In genomic region chr12:49198431-49199155, GRCh38 we compare ENCODE assay signal across 10 cellular contexts. TPM values are rescaled to one million over a fixed set of nuclear protein-coding genes. Genes with fewer than 3 reads are reported as not detected.
DNase-seq lines count a peak whose midpoint lies in the region; ATAC-seq and TF ChIP-seq lines count a peak whose summit lies in the region.
"Had no signal": no experiment of that assay in that cellular context is flagged by ENCODE, and none has a peak within 500 bp of the region (broad histone marks: within the 10 kb centered on the region; RNA-seq: fewer than 3 reads in every experiment).

No MANE protein-coding gene starts in this region.

- DNase-seq in COLO829 (ENCODE audit: low spot score) (peak; percentile 88), NCI-H2107 treated with DMSO at 0.1 percent for 48 hours (lab: John Stamatoyannopoulos, UW; ENCODE audit: unreplicated experiment) (peak; percentile 67), choroid plexus epithelial cell (ENCODE audit: low read depth) (peak; percentile 73), HEK293T (ENCODE audit: extremely low spot score) (no peak)
- no peak for DNase-seq in central memory CD4-positive, alpha-beta T cell
- no peak for DNase-seq in effector CD4-positive, alpha-beta T cell
- DNase-seq: activated effector memory CD4-positive, alpha-beta T cell treated with anti-CD3 and anti-CD28 coated beads, Interleukin-2, amount 50 U/mL, for 16 hours had no signal

- H3K4me3 ChIP-seq in choroid plexus epithelial cell (ENCODE audit: low read depth, low read length) (no peak overlapping the region), mesodermal cell (ENCODE audit: extremely low read depth, insufficient read depth, low read length, poor library complexity, severe bottlenecking) (no peak overlapping the region)
- H3K4me3 ChIP-seq: skin epidermis had no signal

- 65 to 86% methylated on average over 3 to 6 of the region's 11 CpGs for WGBS in mesodermal cell (ENCODE audit: insufficient coverage in 2 of 2), 2 experiments

- peaks cover 13% of the 10 kb centered on the region for H3K4me1 ChIP-seq in mesodermal cell (ENCODE audit: control insufficient read depth, insufficient read depth, low read length, poor library complexity, severe bottlenecking)

- no peaks in the 10 kb centered on the region for H3K36me3 ChIP-seq in mesodermal cell (ENCODE audit: control insufficient read depth, insufficient read depth, low read length)

- H3K9me3 ChIP-seq in mesodermal cell (ENCODE audit: control insufficient read depth, low read length): no peaks in the 10 kb centered on the region

- no peak for TF ChIP-seq CTCF in choroid plexus epithelial cell (conservative IDR thresholded peaks at IDR 0.05; ENCODE audit: low read depth, low read length)

- no peak for ATAC-seq in GM21381 (IDR thresholded peaks at IDR 0.05; ENCODE audit: unreplicated experiment)

- CTCF ChIA-PET in HEK293T (lab: Yijun Ruan, JAX): interaction anchor here (0.6 kb wide), 1 partner anchor 19 kb away, joined by 3 read pairs; no protein-coding TSS in a partner anchor

- POLR2A ChIA-PET in HEK293T (lab: Yijun Ruan, JAX): interaction anchor here (1.0 to 4.3 kb wide), 2 partner anchors 11 to 67 kb away, joined by 3 to 17 read pairs; partner anchors contain the start of gene TUBA1B

- H3K27ac ChIP-seq in mesodermal cell (ENCODE audit: low read depth, low read length, severe bottlenecking): peak overlapping the region; percentile 55

TF ChIP-seq in HEK293T, 16 proteins besides CTCF, POLR2A, EP300 and RAD21:
- TF ChIP-seq CTBP1 (IDR thresholded peaks at IDR 0.05; ENCODE audit: borderline replicate concordance): no peak
- TF ChIP-seq TARDBP (IDR thresholded peaks at IDR 0.05): no peak
- no peak for TF ChIP-seq HDGF (IDR thresholded peaks at IDR 0.05; ENCODE audit: borderline replicate concordance)
- TF ChIP-seq PKNOX1 (IDR thresholded peaks at IDR 0.05): no peak
- TF ChIP-seq FOXK2 (IDR thresholded peaks at IDR 0.05): no peak
- no peak for TF ChIP-seq BHLHE40 (IDR thresholded peaks at IDR 0.05; ENCODE audit: borderline replicate concordance)
- TF ChIP-seq ARNT (IDR thresholded peaks at IDR 0.05): no peak
- TF ChIP-seq L3MBTL2 (conservative IDR thresholded peaks at IDR 0.05): no peak
- TF ChIP-seq ZNF384 (IDR thresholded peaks at IDR 0.05): no peak
- no peak for TF ChIP-seq NFRKB (IDR thresholded peaks at IDR 0.05)
- no peak for TF ChIP-seq ELF4 (IDR thresholded peaks at IDR 0.05)
- no peak for TF ChIP-seq SUZ12 (IDR thresholded peaks at IDR 0.05)
- no peak for TF ChIP-seq SP1 (IDR thresholded peaks at IDR 0.05)
TF ChIP-seq in HEK293T: peak in this region for 0.

RNA-seq across cellular contexts. Expression of gene TUBA1A, which starts 9.7 kb away (rescaled TPM):
- polyA plus RNA-seq in mesodermal cell (2013, experiment 1 of 2): 1,545 TPM
- 1,260 TPM for polyA plus RNA-seq in mesodermal cell (2013, experiment 2 of 2)

Comparison
In these comparisons a context has a peak if more than half of its experiments do, and no peak if none do; other contexts are left out.
1. DNase-seq: peak in COLO829 (single experiment), NCI-H2107 treated with DMSO at 0.1 percent for 48 hours (single experiment) and choroid plexus epithelial cell (single experiment); none in HEK293T (single experiment), central memory CD4-positive, alpha-beta T cell (single experiment) and effector CD4-positive, alpha-beta T cell (single experiment).